18 cellular contexts compared by ENCODE assay signal in genomic region chr12:102063066-102063465, GRCh38. TPM values are rescaled to one million over a fixed set of nuclear protein-coding genes. Genes with fewer than 3 reads are reported as not detected.
DNase-seq lines count a peak whose midpoint lies in the region; ATAC-seq and TF ChIP-seq lines count a peak whose summit lies in the region.
"Had no signal": no experiment of that assay in that cellular context is flagged by ENCODE, and none has a peak within 500 bp of the region (broad histone marks: within the 10 kb centered on the region; RNA-seq: fewer than 3 reads in every experiment).

No MANE protein-coding gene starts in this region.

- no peak for TF ChIP-seq CTCF in neural crest cell (conservative IDR thresholded peaks at IDR 0.05)

- peak overlapping the region; percentile 20; the same call in 1 of the 2 replicates for H2AFZ ChIP-seq in Karpas-422 (ENCODE audit: low read length)

- no peaks in the 10 kb centered on the region for H3K9me3 Mint-ChIP-seq in neural crest cell
- no peaks in the 10 kb centered on the region for H3K9me3 Mint-ChIP-seq in activated T-cell treated with anti-CD3 and anti-CD28 coated beads, Interleukin-2, amount 50 U/mL, for 4 hours
- H3K9me3 Mint-ChIP-seq: activated CD4-positive, alpha-beta memory T cell treated with anti-CD3 and anti-CD28 coated beads for 36 hours had no signal

- no peaks in the 10 kb centered on the region for H4K20me1 ChIP-seq in Karpas-422 (ENCODE audit: insufficient read depth, low read depth, low read length)

- H3K4me3 Mint-ChIP-seq in neural crest cell = peak overlapping the region; percentile 18
- no peak overlapping the region for H3K4me3 Mint-ChIP-seq in activated T-cell treated with anti-CD3 and anti-CD28 coated beads, Interleukin-2, amount 50 U/mL, for 4 hours
- H3K4me3 Mint-ChIP-seq: activated CD4-positive, alpha-beta memory T cell treated with anti-CD3 and anti-CD28 coated beads for 36 hours had no signal

- in situ Hi-C loops in SK-MEL-5 (cut with HindIII; ENCODE audit: low pct_unique_long_range_greater_than_20kb, low sequenced_read_pairs) = no loop called here

- no peak overlapping the region for H3K27ac ChIP-seq in Karpas-422 (ENCODE audit: low read length)
- H3K27ac ChIP-seq: body of pancreas, RWPE1, skin epidermis, suprapubic skin had no signal

- H3K4me2 ChIP-seq in Karpas-422 (ENCODE audit: low read depth, low read length, poor library complexity, severe bottlenecking) = no peak overlapping the region

- DNase-seq in NCI-H2171 treated with DMSO at 0.1 percent for 48 hours (lab: John Stamatoyannopoulos, UW) = peak; percentile 7
- DNase-seq in NCI-H2171 (lab: John Stamatoyannopoulos, UW) = no peak
- DNase-seq in Karpas-422 = peak; percentile 51
- peak; percentile 36 for DNase-seq in SK-MEL-5 (ENCODE audit: low read depth, low spot score)
- no peak for DNase-seq in neural crest cell (ENCODE audit: low read depth, low spot score)
- no peak for DNase-seq in activated T-cell treated with anti-CD3 and anti-CD28 coated beads, Interleukin-2, amount 50 U/mL, for 4 hours
- DNase-seq in dedifferentiated amniotic fluid mesenchymal stem cell (ENCODE audit: extremely low spot score) = no peak
- DNase-seq: activated CD4-positive, alpha-beta memory T cell treated with anti-CD3 and anti-CD28 coated beads for 36 hours; activated gamma-delta T cell treated with Interleukin-2 at 50 U/mL for 16 hours; body of pancreas; DMS153; effector memory CD8-positive, alpha-beta T cell; IMR-90; mesenchymal stem cell had no signal

- no peaks in the 10 kb centered on the region for H3K27me3 ChIP-seq in Karpas-422 (ENCODE audit: low read length)
- H3K27me3 ChIP-seq: body of pancreas, suprapubic skin had no signal

- no peaks in the 10 kb centered on the region for H3K27me3 Mint-ChIP-seq in neural crest cell (ENCODE audit: low read depth)
- H3K27me3 Mint-ChIP-seq in activated T-cell treated with anti-CD3 and anti-CD28 coated beads, Interleukin-2, amount 50 U/mL, for 4 hours (ENCODE audit: low read depth) = no peaks in the 10 kb centered on the region
- H3K27me3 Mint-ChIP-seq: activated CD4-positive, alpha-beta memory T cell treated with anti-CD3 and anti-CD28 coated beads for 36 hours had no signal

- no peak for ATAC-seq in GM18907 (IDR thresholded peaks at IDR 0.05; ENCODE audit: unreplicated experiment)
- no peak for ATAC-seq in activated T-cell treated with anti-CD3 and anti-CD28 coated beads, Interleukin-2, amount 50 U/mL, for 4 hours
- ATAC-seq: body of pancreas; effector memory CD8-positive, alpha-beta T cell had no signal

- no peak overlapping the region for H3K27ac Mint-ChIP-seq in neural crest cell (ENCODE audit: unreplicated experiment)
- H3K27ac Mint-ChIP-seq: activated CD4-positive, alpha-beta memory T cell treated with anti-CD3 and anti-CD28 coated beads for 36 hours had no signal

- H3K9me2 ChIP-seq in Karpas-422 (replicated peaks; ENCODE audit: insufficient read depth, low read length) = no peaks in the 10 kb centered on the region

- H3K9me3 ChIP-seq in Karpas-422 (ENCODE audit: low read length) = no peaks in the 10 kb centered on the region
- H3K9me3 ChIP-seq: body of pancreas, suprapubic skin had no signal

- H3K4me3 ChIP-seq in Karpas-422 (ENCODE audit: low read length) = no peak overlapping the region
- H3K4me3 ChIP-seq: body of pancreas, skin epidermis had no signal

- no peak overlapping the region for H3K9ac ChIP-seq in Karpas-422 (ENCODE audit: low read length)

- peaks cover 4% of the 10 kb centered on the region for H3K36me3 Mint-ChIP-seq in neural crest cell (ENCODE audit: low read depth)
- H3K36me3 Mint-ChIP-seq in activated T-cell treated with anti-CD3 and anti-CD28 coated beads, Interleukin-2, amount 50 U/mL, for 4 hours (ENCODE audit: insufficient read depth) = no peaks in the 10 kb centered on the region

- H3K4me1 ChIP-seq in Karpas-422 (ENCODE audit: low read length) = peaks cover 10% of the 10 kb centered on the region; the same call in 1 of the 2 replicates
- H3K4me1 ChIP-seq: body of pancreas had no signal

- H3K79me2 ChIP-seq in Karpas-422 (ENCODE audit: low read length) = peaks cover 8% of the 10 kb centered on the region; the same call in 1 of the 2 replicates

- H3K36me3 ChIP-seq in Karpas-422 (ENCODE audit: insufficient read depth, low read length) = peaks cover 12% of the 10 kb centered on the region; the same call in 1 of the 2 replicates
- H3K36me3 ChIP-seq: suprapubic skin had no signal

- peaks cover 13% of the 10 kb centered on the region for H3K4me1 Mint-ChIP-seq in neural crest cell
- peaks cover 33% of the 10 kb centered on the region for H3K4me1 Mint-ChIP-seq in activated T-cell treated with anti-CD3 and anti-CD28 coated beads, Interleukin-2, amount 50 U/mL, for 4 hours (ENCODE audit: low read depth)

RNA-seq across cellular contexts. Expression of gene WASHC3, which starts 1.3 kb away (rescaled TPM):
- 70.5 and 75.1 TPM in 2 replicates for total RNA-seq in Karpas-422 (2014; rRNA removed; shearing (Covaris generic); ENCODE audit: low replicate concordance)
- 57.3 and 57.6 TPM in 2 replicates for total RNA-seq in SK-MEL-5 (2014; rRNA removed; shearing (Covaris generic))
- polyA plus RNA-seq in SK-MEL-5 (2015; cell fraction: cytosol; rRNA removed) = 30.4 and 35.5 TPM in 2 replicates
- 14.2 and 29.5 TPM in 2 replicates for polyA plus RNA-seq in SK-MEL-5 (2015; cell fraction: nucleus; rRNA removed)
- total RNA-seq in neural crest cell = 19.5 and 22.4 TPM in 2 replicates
- total RNA-seq in activated T-cell treated with anti-CD3 and anti-CD28 coated beads, Interleukin-2, amount 50 U/mL, for 4 hours = 10 to 100 TPM; 18.8 to 24.9 (median 22.6) TPM

RNA-seq across cellular contexts. Expression of gene NUP37, which starts 56.8 kb away (rescaled TPM):
- 65.7 and 108 TPM in 2 replicates for total RNA-seq in Karpas-422 (2014; rRNA removed; shearing (Covaris generic); ENCODE audit: low replicate concordance)
- 64.9 and 71.1 TPM in 2 replicates for total RNA-seq in SK-MEL-5 (2014; rRNA removed; shearing (Covaris generic))
- 47.0 and 48.8 TPM in 2 replicates for polyA plus RNA-seq in SK-MEL-5 (2015; cell fraction: cytosol; rRNA removed)
- polyA plus RNA-seq in SK-MEL-5 (2015; cell fraction: nucleus; rRNA removed) = 41.7 and 50.3 TPM in 2 replicates
- total RNA-seq in neural crest cell = 44.9 and 46.4 TPM in 2 replicates
- total RNA-seq in activated T-cell treated with anti-CD3 and anti-CD28 coated beads, Interleukin-2, amount 50 U/mL, for 4 hours = 10 to 100 TPM; 46.5 to 64.5 (median 55.6) TPM

RNA-seq across cellular contexts. Expression of gene PARPBP, which starts 56.9 kb away (rescaled TPM):
- total RNA-seq in Karpas-422 (2014; rRNA removed; shearing (Covaris generic); ENCODE audit: low replicate concordance) = 13.7 and 49.6 TPM in 2 replicates
- total RNA-seq in SK-MEL-5 (2014; rRNA removed; shearing (Covaris generic)) = 20.9 and 24.2 TPM in 2 replicates
- 12.2 and 12.5 TPM in 2 replicates for polyA plus RNA-seq in SK-MEL-5 (2015; cell fraction: cytosol; rRNA removed)
- 48.9 and 58.4 TPM in 2 replicates for polyA plus RNA-seq in SK-MEL-5 (2015; cell fraction: nucleus; rRNA removed)
- 30.6 and 31.9 TPM in 2 replicates for total RNA-seq in neural crest cell
- total RNA-seq in activated T-cell treated with anti-CD3 and anti-CD28 coated beads, Interleukin-2, amount 50 U/mL, for 4 hours = 1 to 10 TPM; 6.0 to 8.9 (median 7.8) TPM

Comparison
In these comparisons a context has a peak if more than half of its experiments do, and no peak if none do; other contexts are left out.
1. DNase-seq: peak in NCI-H2171 treated with DMSO at 0.1 percent for 48 hours (single experiment), Karpas-422 (single experiment) and SK-MEL-5 (single experiment); none in NCI-H2171 (single experiment), neural crest cell (single experiment), activated T-cell treated with anti-CD3 and anti-CD28 coated beads, Interleukin-2, amount 50 U/mL, for 4 hours (single experiment) and dedifferentiated amniotic fluid mesenchymal stem cell (single experiment).